8 cellular contexts compared by ENCODE assay signal in the genomic region with DNA sequence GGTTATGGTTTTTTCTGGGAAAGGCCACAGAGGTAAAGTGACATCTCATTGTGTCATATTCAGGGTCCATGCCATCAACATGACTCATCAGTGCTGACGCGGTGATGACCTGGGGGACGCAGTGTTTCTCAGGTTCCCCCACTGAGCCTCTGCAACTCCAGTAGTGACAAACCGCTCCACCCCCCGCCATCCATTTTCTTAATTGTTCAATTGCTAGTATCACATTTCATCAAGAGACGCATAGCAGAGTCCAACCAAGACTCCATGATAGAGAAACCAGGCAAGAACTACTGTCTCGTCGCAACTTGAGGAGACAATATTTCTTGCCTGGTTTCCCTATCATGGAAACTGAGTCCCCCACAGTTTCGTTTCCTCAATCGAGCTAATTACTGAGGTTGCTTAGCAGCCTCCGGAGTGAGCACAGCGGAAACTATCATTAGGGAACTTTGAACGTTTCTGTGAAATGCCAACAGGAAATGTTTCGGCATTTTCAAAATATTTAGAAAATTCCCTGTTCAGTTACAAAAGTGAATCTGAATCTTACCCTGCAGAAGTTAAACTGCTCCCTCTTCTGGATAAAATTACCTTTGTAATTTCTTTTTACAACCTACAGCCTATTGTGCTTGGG.
DNase-seq lines count a peak whose midpoint lies in the region; ATAC-seq and TF ChIP-seq lines count a peak whose summit lies in the region.

No MANE protein-coding gene starts in this region.

- DNase-seq in ELF-1 (ENCODE audit: low read depth, low spot score), result peak; percentile 73
- peak in 4 of 5 experiments; percentile 51 to 80 (median 70) for DNase-seq in T-helper 2 cell
- DNase-seq in astrocyte of the cerebellum (ENCODE audit: low read depth), result no peak
- DNase-seq in iris pigment epithelial cell (ENCODE audit: low read depth), result peak; percentile 77
- peak; percentile 51 to 84 (median 70) for DNase-seq in stimulated activated CD4-positive, alpha-beta T cell treated with anti-CD3 and anti-CD28 coated beads, Interleukin-1b, Interleukin-23, amount 100 ng/mL, for 24 hours (ENCODE audit: low read depth in 4 of 4, low spot score in 1 of 4)

- peak overlapping the region; percentile 26 for H3K4me3 ChIP-seq in astrocyte of the cerebellum (ENCODE audit: low read depth, low read length)

- peak; percentile 30 for ATAC-seq in HG03378 (IDR thresholded peaks at IDR 0.05; ENCODE audit: unreplicated experiment)
- no peak for ATAC-seq in HG03520 (IDR thresholded peaks at IDR 0.05; ENCODE audit: unreplicated experiment)
- no peak for ATAC-seq in GM19455 (IDR thresholded peaks at IDR 0.05; ENCODE audit: unreplicated experiment)

- TF ChIP-seq CTCF in astrocyte of the cerebellum (IDR thresholded peaks at IDR 0.05; ENCODE audit: low read depth, low read length, missing control alignments), result peak; percentile 47

- in situ Hi-C loops in astrocyte of the cerebellum (cut with HindIII; ENCODE audit: low sequenced_read_pairs), result no loop called here
